Comparison of ENCODE assay signal across 32 cellular contexts in the genomic region with DNA sequence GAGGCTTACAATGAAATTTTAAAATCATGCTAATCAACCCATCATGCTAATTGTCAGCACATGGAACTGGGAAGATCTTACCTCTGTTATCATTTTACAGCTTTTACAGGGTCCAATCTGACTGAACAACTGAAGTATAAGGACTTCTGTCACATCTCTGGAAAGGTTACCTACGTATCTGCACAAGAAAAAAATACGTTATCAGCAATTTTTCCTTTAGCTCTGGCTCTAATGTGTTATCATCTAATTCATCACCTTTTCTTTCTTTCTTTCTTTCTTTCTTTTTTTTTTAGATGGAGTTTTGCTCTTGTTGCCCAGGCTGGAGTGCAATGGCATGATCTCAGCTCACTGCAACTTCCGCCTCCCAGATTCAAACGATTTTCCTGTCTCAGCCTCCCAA.
"Had no signal": no experiment of that assay in that cellular context is flagged by ENCODE, and none has a peak within 500 bp of the region (broad histone marks: within the 10 kb centered on the region; RNA-seq: fewer than 3 reads in every experiment).

No MANE protein-coding gene starts in this region.

- H3K27ac ChIP-seq: adrenal gland, body of pancreas, brain microvascular endothelial cell, breast epithelium, VCaP had no signal

- H3K27me3 ChIP-seq: adrenal gland, body of pancreas, brain microvascular endothelial cell, breast epithelium had no signal

- H3K9me3 ChIP-seq: adrenal gland, body of pancreas, breast epithelium had no signal

- H3K4me3 ChIP-seq: adrenal gland, body of pancreas, breast epithelium had no signal

- FAIRE-seq: astrocyte, TTC549 had no signal

- DNase-seq: activated B cell treated with CpG ODN at 0.5 μM for 24 hours; activated CD4-positive, alpha-beta memory T cell treated with anti-CD3 and anti-CD28 coated beads for 36 hours; activated CD4-positive, alpha-beta T cell treated with anti-CD3 and anti-CD28 coated beads for 4 hours; activated CD4-positive, alpha-beta T cell treated with anti-CD3 and anti-CD28 coated beads, Interleukin-2, amount 50 U/mL, for 1 hour; activated CD4-positive, alpha-beta T cell treated with anti-CD3 and anti-CD28 coated beads, Interleukin-2, amount 50 U/mL, for 4 hours; activated CD4-positive, CD25-positive, alpha-beta regulatory T cell treated with anti-CD3 and anti-CD28 coated beads, Interleukin-2, amount 50 U/mL, for 72 hours; activated CD8-positive, alpha-beta memory T cell treated with anti-CD3 and anti-CD28 coated beads, Interleukin-2, amount 50 U/mL, for 4 hours; activated CD8-positive, alpha-beta T cell treated with anti-CD3 and anti-CD28 coated beads for 36 hours; activated effector memory CD4-positive, alpha-beta T cell treated with anti-CD3 and anti-CD28 coated beads, Interleukin-2, amount 50 U/mL, for 16 hours; activated gamma-delta T cell treated with Interleukin-2 at 50 U/mL for 16 hours; activated naive CD4-positive, alpha-beta T cell; activated naive CD4-positive, alpha-beta T cell treated with anti-CD3 and anti-CD28 coated beads for 36 hours; activated naive CD4-positive, alpha-beta T cell treated with anti-CD3 and anti-CD28 coated beads, Interleukin-2, amount 50 U/mL, for 16 hours; activated naive CD8-positive, alpha-beta T cell treated with anti-CD3 and anti-CD28 coated beads for 36 hours; activated T-cell treated with anti-CD3 and anti-CD28 coated beads for 4 hours; activated T-cell treated with anti-CD3 and anti-CD28 coated beads, Interleukin-2, amount 50 U/mL, for 1 hour; activated T-cell treated with anti-CD3 and anti-CD28 coated beads, Interleukin-2, amount 50 U/mL, for 4 hours; activated T-cell treated with anti-CD3 and anti-CD28 coated beads, Interleukin-2, amount 50 U/mL, for 72 hours; adrenal gland; amniotic stem cell; aorta; body of pancreas; brain microvascular endothelial cell; cerebellar nuclear complex; T-helper 2 cell; T-helper 9 cell had no signal

- ATAC-seq: activated CD8-positive, alpha-beta T cell treated with anti-CD3 and anti-CD28 coated beads for 36 hours; activated naive CD4-positive, alpha-beta T cell treated with anti-CD3 and anti-CD28 coated beads, Interleukin-2, amount 50 U/mL, for 72 hours; activated T-cell treated with anti-CD3 and anti-CD28 coated beads, Interleukin-2, amount 50 U/mL, for 4 hours; activated T-cell treated with anti-CD3 and anti-CD28 coated beads, Interleukin-2, amount 50 U/mL, for 72 hours; activated T-helper 17 cell treated with anti-CD3 and anti-CD28 coated beads, Interleukin-2, amount 50 U/mL, for 72 hours; body of pancreas had no signal

- H3K36me3 ChIP-seq: breast epithelium had no signal
